In genomic region chr4:12703076-12703475, GRCh38 we compare ENCODE assay signal across 14 cellular contexts.
DNase-seq lines count a peak whose midpoint lies in the region; ATAC-seq and TF ChIP-seq lines count a peak whose summit lies in the region.
"Had no signal": no experiment of that assay in that cellular context is flagged by ENCODE, and none has a peak within 500 bp of the region (broad histone marks: within the 10 kb centered on the region; RNA-seq: fewer than 3 reads in every experiment).

No MANE protein-coding gene starts in this region.

- DNase-seq in Caco-2 (peak; percentile 21 to 51), NCI-H345 treated with DMSO at 0.1 percent for 48 hours (lab: John Stamatoyannopoulos, UW; ENCODE audit: unreplicated experiment) (peak; percentile 42), foreskin keratinocyte (peak; percentile 17 to 48), NCI-H2081 treated with DMSO at 0.1 percent for 48 hours (lab: John Stamatoyannopoulos, UW) (no peak), glomerular visceral epithelial cell (ENCODE audit: extremely low spot score) (no peak), NCI-H1436 treated with DMSO at 0.1 percent for 48 hours (lab: John Stamatoyannopoulos, UW) (no peak)
- DNase-seq: CD4-positive, alpha-beta T cell; NCI-H1694; NCI-H2171; RPMI8226; SIG-M5 had no signal

- no peaks in the 10 kb centered on the region for H3K27me3 ChIP-seq in BLaER1 treated with 17β-estradiol and CSF1 and Interleukin-3, amounts not matched to agents 10 nM and 100 nM
- no peaks in the 10 kb centered on the region for H3K27me3 ChIP-seq in Caco-2 (replicated peaks; ENCODE audit: control insufficient read depth, insufficient read depth, low read length)
- no peaks in the 10 kb centered on the region for H3K27me3 ChIP-seq in foreskin keratinocyte

- no peak overlapping the region for H3K27ac Mint-ChIP-seq in Caco-2 (ENCODE audit: unreplicated experiment)
- H3K27ac Mint-ChIP-seq: CD4-positive, alpha-beta T cell had no signal

- intact Hi-C loops in Caco-2 (cut with micrococcal nuclease; ENCODE audit: unreplicated experiment) = no loop called here

- H3K4me1 ChIP-seq in BLaER1 treated with 17β-estradiol and CSF1 and Interleukin-3, amounts not matched to agents 10 nM and 100 nM = peaks cover 0 to 16% (median 11%) of the 10 kb centered on the region in 10 experiments; a peak in 11 of 20 replicates
- H3K4me1 ChIP-seq in Caco-2 = peaks cover 28% of the 10 kb centered on the region
- H3K4me1 ChIP-seq in foreskin keratinocyte = no peaks in the 10 kb centered on the region

- H3K4me2 ChIP-seq in BLaER1 treated with 17β-estradiol and CSF1 and Interleukin-3, amounts not matched to agents 10 nM and 100 nM = peak overlapping the region in 6 of 11 experiments; percentile 23 to 61 (median 50); a peak in 9 of 22 replicates

- H4K20me1 ChIP-seq in BLaER1 treated with 17β-estradiol and CSF1 and Interleukin-3, amounts not matched to agents 10 nM and 100 nM = no peaks in the 10 kb centered on the region

- H3K36me3 ChIP-seq in BLaER1 treated with 17β-estradiol and CSF1 and Interleukin-3, amounts not matched to agents 10 nM and 100 nM = no peaks in the 10 kb centered on the region
- H3K36me3 ChIP-seq in Caco-2 (ENCODE audit: control insufficient read depth, insufficient read depth, low read length) = no peaks in the 10 kb centered on the region

- peak overlapping the region; percentile 29 for H3K4me3 Mint-ChIP-seq in Caco-2 (ENCODE audit: unreplicated experiment)
- H3K4me3 Mint-ChIP-seq: CD4-positive, alpha-beta T cell; IgD-negative memory B cell had no signal

- H3K4me1 Mint-ChIP-seq in Caco-2 (ENCODE audit: low read depth, unreplicated experiment) = peaks cover 27% of the 10 kb centered on the region

- H3K9ac ChIP-seq in BLaER1 treated with 17β-estradiol and CSF1 and Interleukin-3, amounts not matched to agents 10 nM and 100 nM = no peak overlapping the region

- peaks cover 0 to 4% (median 0%) of the 10 kb centered on the region in 11 experiments; a peak in 1 of 22 replicates for H3K9me3 ChIP-seq in BLaER1 treated with 17β-estradiol and CSF1 and Interleukin-3, amounts not matched to agents 10 nM and 100 nM (replicated peaks in 1 of 11)
- H3K9me3 ChIP-seq in Caco-2 = no peaks in the 10 kb centered on the region

- ATAC-seq in foreskin keratinocyte = no peak
- no peak for ATAC-seq in GM19395 (IDR thresholded peaks at IDR 0.05; ENCODE audit: unreplicated experiment)

- peaks cover 6% of the 10 kb centered on the region for H3K36me3 Mint-ChIP-seq in Caco-2 (ENCODE audit: insufficient read depth, unreplicated experiment)
- H3K36me3 Mint-ChIP-seq: IgD-negative memory B cell had no signal

- H3K27ac ChIP-seq in BLaER1 treated with 17β-estradiol and CSF1 and Interleukin-3, amounts not matched to agents 10 nM and 100 nM = no peak overlapping the region
- no peak overlapping the region for H3K27ac ChIP-seq in foreskin keratinocyte

- H3K9me3 Mint-ChIP-seq in Caco-2 (ENCODE audit: unreplicated experiment) = peaks cover 12% of the 10 kb centered on the region
- H3K9me3 Mint-ChIP-seq: CD4-positive, alpha-beta T cell had no signal

- CTCF ChIA-PET in Caco-2 (lab: Charles Lee) = no interaction called here

- no peaks in the 10 kb centered on the region for H3K27me3 Mint-ChIP-seq in Caco-2 (ENCODE audit: insufficient read depth, unreplicated experiment)
- H3K27me3 Mint-ChIP-seq: CD4-positive, alpha-beta T cell; IgD-negative memory B cell had no signal

- BruUV-seq in Caco-2 (replicated peaks; lab: Mats Ljungman, UMichigan) = no TSS peak

- H3K4me3 ChIP-seq in BLaER1 treated with 17β-estradiol and CSF1 and Interleukin-3, amounts not matched to agents 10 nM and 100 nM = no peak overlapping the region
- no peak overlapping the region for H3K4me3 ChIP-seq in Caco-2 (ENCODE audit: low read depth, low read length)

- TF ChIP-seq CTCF in Caco-2 (IDR thresholded peaks at IDR 0.05; ENCODE audit: insufficient read depth in 1 of 2, low read depth in 1 of 2, low read length in 1 of 2, severe bottlenecking in 1 of 2, unreplicated experiment in 1 of 2) (no peak), foreskin keratinocyte (conservative IDR thresholded peaks at IDR 0.05) (no peak)

- POLR2A ChIA-PET in Caco-2 (lab: Charles Lee) = no interaction called here

Comparison
In these comparisons a context has a peak if more than half of its experiments do, and no peak if none do; other contexts are left out.
1. DNase-seq: peak in Caco-2 (2 of 2), NCI-H345 treated with DMSO at 0.1 percent for 48 hours (single experiment) and foreskin keratinocyte (2 of 2); none in NCI-H2081 treated with DMSO at 0.1 percent for 48 hours (single experiment), glomerular visceral epithelial cell (single experiment) and NCI-H1436 treated with DMSO at 0.1 percent for 48 hours (single experiment).